12 cellular contexts compared by ENCODE assay signal in the genomic region with DNA sequence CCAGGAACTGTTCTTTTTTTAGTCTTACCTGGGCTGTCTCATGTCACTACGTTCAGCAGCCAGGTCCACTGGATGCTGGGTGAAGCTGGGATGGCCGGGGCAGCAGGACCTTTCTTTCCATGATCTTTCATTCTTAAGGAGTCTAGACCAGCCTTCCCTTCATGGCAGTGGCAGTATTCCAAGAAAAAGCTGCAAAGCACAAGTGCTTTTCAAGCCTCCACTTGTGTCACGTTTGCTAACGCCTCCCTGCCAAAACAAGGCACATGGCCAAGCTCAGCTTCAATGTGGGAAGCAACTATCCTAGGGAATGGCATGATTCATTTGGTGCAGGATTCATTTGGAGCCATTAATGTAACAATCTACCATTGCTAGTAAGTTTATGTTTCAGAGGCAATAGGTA.
DNase-seq lines count a peak whose midpoint lies in the region; ATAC-seq and TF ChIP-seq lines count a peak whose summit lies in the region.
"Had no signal": no experiment of that assay in that cellular context is flagged by ENCODE, and none has a peak within 500 bp of the region (broad histone marks: within the 10 kb centered on the region; RNA-seq: fewer than 3 reads in every experiment).

No MANE protein-coding gene starts in this region.

- WGBS in aorta, 2 donors = 2 to 8% methylated on average over 4 of the region's 4 CpGs

- H3K27ac ChIP-seq in right atrium auricular region (no peak overlapping the region), RWPE2 (ENCODE audit: poor library complexity, severe bottlenecking) (no peak overlapping the region), aorta (ENCODE audit: low read depth in 1 of 2, low read length in 2 of 2) (peak overlapping the region in 1 of 2 donors; percentile 75)

- H3K9me3 ChIP-seq in right atrium auricular region (no peaks in the 10 kb centered on the region), RWPE2 (ENCODE audit: severe bottlenecking) (no peaks in the 10 kb centered on the region), aorta (ENCODE audit: control insufficient read depth, low read length) (no peaks in the 10 kb centered on the region)

- TF ChIP-seq CTCF in right atrium auricular region (IDR thresholded peaks at IDR 0.05) (no peak), RWPE2 (IDR thresholded peaks at IDR 0.05; ENCODE audit: poor library complexity, severe bottlenecking) (no peak)

- no peak overlapping the region for H3K4me3 ChIP-seq in right atrium auricular region
- H3K4me3 ChIP-seq in RWPE2 (ENCODE audit: severe bottlenecking) = no peak overlapping the region
- H3K4me3 ChIP-seq in aorta (ENCODE audit: low read length in 2 of 2) = no peak overlapping the region

- ATAC-seq in Right ventricle myocardium inferior = peak; percentile 44
- ATAC-seq in RWPE2 (ENCODE audit: low read depth) = peak; percentile 45; the same call in 1 of the 3 replicates
- ATAC-seq in left cardiac atrium = peak; percentile 73 to 81
- peak; percentile 70 for ATAC-seq in aorta (ENCODE audit: low FRiP score)
- ATAC-seq in stimulated activated naive B cell treated with anti-CD40 and anti-IgM and Interleukin-4, amounts not matched to agents 10 μg/mL and 1 μg/mL and 100 μg/mL, for 72 hours (replicated peaks) = no peak
- ATAC-seq: natural killer cell had no signal

- DNase-seq in Right ventricle myocardium inferior (ENCODE audit: missing footprints) = peak; percentile 59
- no peak for DNase-seq in right atrium auricular region (ENCODE audit: low spot score)
- no peak for DNase-seq in RWPE2 (ENCODE audit: low spot score)
- peak; percentile 39 for DNase-seq in left cardiac atrium
- peak; percentile 73 to 84 for DNase-seq in aorta
- DNase-seq in stimulated activated naive B cell treated with anti-CD40 and anti-IgM and Interleukin-4, amounts not matched to agents 10 μg/mL and 1 μg/mL and 100 μg/mL, for 72 hours = no peak
- DNase-seq in T-helper 2 cell treated with Interferon-gamma antibody and Interleukin-4, amounts not matched to agents 5 μg/mL and 100 μg/mL, for 36 hours (ENCODE audit: low spot score) = no peak
- DNase-seq in activated naive CD4-positive, alpha-beta T cell treated with anti-CD3 and anti-CD28 coated beads for 36 hours = no peak
- DNase-seq: activated CD4-positive, alpha-beta T cell treated with anti-CD3 and anti-CD28 coated beads, Interleukin-2, amount 50 U/mL, for 1 hour; activated naive CD4-positive, alpha-beta T cell treated with anti-CD3 and anti-CD28 coated beads, Interleukin-2, amount 10 ng/mL, durations not matched to agents 7 days and 5 days; natural killer cell; NCI-H146 had no signal

- H3K36me3 ChIP-seq in right atrium auricular region (no peaks in the 10 kb centered on the region), RWPE2 (ENCODE audit: low read depth) (no peaks in the 10 kb centered on the region), aorta (ENCODE audit: control insufficient read depth in 1 of 2, insufficient read depth in 2 of 2, low read length in 1 of 2) (no peaks in the 10 kb centered on the region)

- H3K9me3 Mint-ChIP-seq in stimulated activated naive B cell treated with anti-CD40 and anti-IgM and Interleukin-4, amounts not matched to agents 10 μg/mL and 1 μg/mL and 100 μg/mL, for 72 hours = no peaks in the 10 kb centered on the region
- no peaks in the 10 kb centered on the region for H3K9me3 Mint-ChIP-seq in T-helper 2 cell treated with Interferon-gamma antibody and Interleukin-4, amounts not matched to agents 5 μg/mL and 100 μg/mL, for 36 hours
- no peaks in the 10 kb centered on the region for H3K9me3 Mint-ChIP-seq in activated naive CD4-positive, alpha-beta T cell treated with anti-CD3 and anti-CD28 coated beads for 36 hours
- H3K9me3 Mint-ChIP-seq: natural killer cell had no signal

- H3K27me3 ChIP-seq in right atrium auricular region (no peaks in the 10 kb centered on the region), RWPE2 (ENCODE audit: insufficient read depth, poor library complexity, severe bottlenecking) (no peaks in the 10 kb centered on the region), aorta (ENCODE audit: control insufficient read depth in 1 of 2, insufficient read depth in 2 of 2, low read length in 1 of 2) (no peaks in the 10 kb centered on the region)

- no peak overlapping the region for H3K27ac Mint-ChIP-seq in stimulated activated naive B cell treated with anti-CD40 and anti-IgM and Interleukin-4, amounts not matched to agents 10 μg/mL and 1 μg/mL and 100 μg/mL, for 72 hours
- H3K27ac Mint-ChIP-seq in T-helper 2 cell treated with Interferon-gamma antibody and Interleukin-4, amounts not matched to agents 5 μg/mL and 100 μg/mL, for 36 hours = no peak overlapping the region
- H3K27ac Mint-ChIP-seq in activated naive CD4-positive, alpha-beta T cell treated with anti-CD3 and anti-CD28 coated beads for 36 hours = no peak overlapping the region
- H3K27ac Mint-ChIP-seq: activated naive CD4-positive, alpha-beta T cell treated with anti-CD3 and anti-CD28 coated beads, Interleukin-2, amount 10 ng/mL, durations not matched to agents 7 days and 5 days; natural killer cell had no signal

- no peak overlapping the region for H3K4me3 Mint-ChIP-seq in stimulated activated naive B cell treated with anti-CD40 and anti-IgM and Interleukin-4, amounts not matched to agents 10 μg/mL and 1 μg/mL and 100 μg/mL, for 72 hours
- H3K4me3 Mint-ChIP-seq in T-helper 2 cell treated with Interferon-gamma antibody and Interleukin-4, amounts not matched to agents 5 μg/mL and 100 μg/mL, for 36 hours = no peak overlapping the region
- H3K4me3 Mint-ChIP-seq in activated naive CD4-positive, alpha-beta T cell treated with anti-CD3 and anti-CD28 coated beads for 36 hours = no peak overlapping the region
- H3K4me3 Mint-ChIP-seq: activated naive CD4-positive, alpha-beta T cell treated with anti-CD3 and anti-CD28 coated beads, Interleukin-2, amount 10 ng/mL, durations not matched to agents 7 days and 5 days; natural killer cell had no signal

- H3K4me1 ChIP-seq in right atrium auricular region (no peaks in the 10 kb centered on the region), RWPE2 (ENCODE audit: insufficient read depth, poor library complexity, severe bottlenecking) (no peaks in the 10 kb centered on the region), aorta (ENCODE audit: control insufficient read depth in 1 of 2, insufficient read depth in 2 of 2, low read length in 2 of 2) (peaks cover 0 to 5% of the 10 kb centered on the region in 2 donors)

- intact Hi-C loops in Right ventricle myocardium inferior (cut with DNase I) (loop anchor here (10.0 kb wide), 1 partner anchor 77 kb away; no protein-coding TSS in a partner anchor), left cardiac atrium (cut with DNase I) (no loop called here), aorta (cut with DNase I) (no loop called here)
- intact Hi-C loops in activated naive CD4-positive, alpha-beta T cell treated with anti-CD3 and anti-CD28 coated beads for 36 hours (cut with micrococcal nuclease) = no loop called here

- H3K36me3 Mint-ChIP-seq in stimulated activated naive B cell treated with anti-CD40 and anti-IgM and Interleukin-4, amounts not matched to agents 10 μg/mL and 1 μg/mL and 100 μg/mL, for 72 hours = peaks cover 15 to 23% of the 10 kb centered on the region in 2 donors
- H3K36me3 Mint-ChIP-seq in T-helper 2 cell treated with Interferon-gamma antibody and Interleukin-4, amounts not matched to agents 5 μg/mL and 100 μg/mL, for 36 hours (ENCODE audit: low read depth) = no peaks in the 10 kb centered on the region
- H3K36me3 Mint-ChIP-seq in activated naive CD4-positive, alpha-beta T cell treated with anti-CD3 and anti-CD28 coated beads for 36 hours (ENCODE audit: low read depth) = peaks cover 4% of the 10 kb centered on the region
- H3K36me3 Mint-ChIP-seq: natural killer cell had no signal

- H3K27me3 Mint-ChIP-seq in stimulated activated naive B cell treated with anti-CD40 and anti-IgM and Interleukin-4, amounts not matched to agents 10 μg/mL and 1 μg/mL and 100 μg/mL, for 72 hours = no peaks in the 10 kb centered on the region
- no peaks in the 10 kb centered on the region for H3K27me3 Mint-ChIP-seq in T-helper 2 cell treated with Interferon-gamma antibody and Interleukin-4, amounts not matched to agents 5 μg/mL and 100 μg/mL, for 36 hours (ENCODE audit: low read depth)
- H3K27me3 Mint-ChIP-seq in activated naive CD4-positive, alpha-beta T cell treated with anti-CD3 and anti-CD28 coated beads for 36 hours (ENCODE audit: low read depth) = no peaks in the 10 kb centered on the region
- H3K27me3 Mint-ChIP-seq: activated naive CD4-positive, alpha-beta T cell treated with anti-CD3 and anti-CD28 coated beads, Interleukin-2, amount 10 ng/mL, durations not matched to agents 7 days and 5 days had no signal

- CTCF ChIA-PET in activated naive CD4-positive, alpha-beta T cell treated with anti-CD3 and anti-CD28 coated beads for 36 hours (lab: Charles Lee) = interaction anchor here (0.6 kb wide), 1 partner anchor 100 kb away, joined by 3 read pairs; no protein-coding TSS in a partner anchor

- peaks cover 2 to 17% of the 10 kb centered on the region in 2 donors for H3K4me1 Mint-ChIP-seq in stimulated activated naive B cell treated with anti-CD40 and anti-IgM and Interleukin-4, amounts not matched to agents 10 μg/mL and 1 μg/mL and 100 μg/mL, for 72 hours
- H3K4me1 Mint-ChIP-seq in T-helper 2 cell treated with Interferon-gamma antibody and Interleukin-4, amounts not matched to agents 5 μg/mL and 100 μg/mL, for 36 hours (ENCODE audit: low read depth) = peaks cover 5% of the 10 kb centered on the region
- no peaks in the 10 kb centered on the region for H3K4me1 Mint-ChIP-seq in activated naive CD4-positive, alpha-beta T cell treated with anti-CD3 and anti-CD28 coated beads for 36 hours (ENCODE audit: low read depth)
- H3K4me1 Mint-ChIP-seq: natural killer cell had no signal

Comparison
In these comparisons a context has a peak if more than half of its experiments do, and no peak if none do; other contexts are left out.
1. DNase-seq: peak in Right ventricle myocardium inferior (single experiment), left cardiac atrium (single experiment) and aorta (2 of 2); none in right atrium auricular region (single experiment), RWPE2 (single experiment), stimulated activated naive B cell treated with anti-CD40 and anti-IgM and Interleukin-4, amounts not matched to agents 10 μg/mL and 1 μg/mL and 100 μg/mL, for 72 hours (single experiment), T-helper 2 cell treated with Interferon-gamma antibody and Interleukin-4, amounts not matched to agents 5 μg/mL and 100 μg/mL, for 36 hours (single experiment) and activated naive CD4-positive, alpha-beta T cell treated with anti-CD3 and anti-CD28 coated beads for 36 hours (single experiment).
2. ATAC-seq: peak in Right ventricle myocardium inferior (single experiment), RWPE2 (single experiment), left cardiac atrium (2 of 2) and aorta (single experiment); none in stimulated activated naive B cell treated with anti-CD40 and anti-IgM and Interleukin-4, amounts not matched to agents 10 μg/mL and 1 μg/mL and 100 μg/mL, for 72 hours (0 of 2).